30 cellular contexts compared by ENCODE assay signal in genomic region chr5:87254035-87254434, GRCh38.
"Had no signal": no experiment of that assay in that cellular context is flagged by ENCODE, and none has a peak within 500 bp of the region (broad histone marks: within the 10 kb centered on the region; RNA-seq: fewer than 3 reads in every experiment).

No MANE protein-coding gene starts in this region.

- H3K36me3 Mint-ChIP-seq: activated naive CD8-positive, alpha-beta T cell; natural killer cell treated with Interleukin-12 subunit alpha and Interleukin-12 subunit beta and Interleukin-15 and Interleukin-18, amount 100 ng/mL, for 72 hours; stimulated activated memory B cell treated with anti-CD40 and anti-IgM and Interleukin-4, amounts not matched to agents 10 μg/mL and 1 μg/mL and 100 μg/mL, for 72 hours had no signal

- DNase-seq: activated CD4-positive, alpha-beta T cell treated with anti-CD3 and anti-CD28 coated beads for 36 hours; activated CD4-positive, CD25-positive, alpha-beta regulatory T cell; activated effector memory CD4-positive, alpha-beta T cell treated with Interleukin-2 at 50 U/mL for 16 hours; activated naive CD4-positive, alpha-beta T cell treated with Interleukin-2 at 50 U/mL for 16 hours; activated T-cell treated with anti-CD3 and anti-CD28 coated beads for 4 hours; activated T-cell treated with anti-CD3 and anti-CD28 coated beads, Interleukin-2, amount 50 U/mL, for 72 hours; anterior cingulate cortex; effector CD8-positive, alpha-beta T cell; islet precursor cell; left ventricle myocardium inferior; mucosa of descending colon; ovary; retina; sigmoid colon; small intestine; stimulated activated CD4-positive, alpha-beta T cell treated with anti-CD3 and anti-CD28 coated beads, Interleukin-1b, Interleukin-23, amount 100 ng/mL, for 48 hours; stimulated activated CD4-positive, alpha-beta T cell treated with anti-CD3 and anti-CD28 coated beads, Interleukin-4, amount 100 ng/mL, for 4 hours; stimulated activated CD8-positive, alpha-beta memory T cell treated with anti-CD3 and anti-CD28 coated beads, Interleukin-4, amount 100 ng/mL, for 48 hours; tibial artery had no signal

- H3K27me3 ChIP-seq: gastroesophageal sphincter, hepatocyte, ovary, sigmoid colon, suprapubic skin, tibial artery had no signal

- ATAC-seq: activated CD4-positive, alpha-beta T cell treated with anti-CD3 and anti-CD28 coated beads for 36 hours; activated T-cell treated with anti-CD3 and anti-CD28 coated beads, Interleukin-2, amount 50 U/mL, for 72 hours; gastroesophageal sphincter; mucosa of descending colon; natural killer cell treated with Interleukin-12 subunit alpha and Interleukin-12 subunit beta and Interleukin-15 and Interleukin-18, amount 100 ng/mL, for 72 hours; stimulated activated memory B cell treated with anti-CD40 and anti-IgM and Interleukin-4, amounts not matched to agents 10 μg/mL and 1 μg/mL and 100 μg/mL, for 72 hours had no signal

- H3K4me1 ChIP-seq: gastroesophageal sphincter, prostate gland, sigmoid colon, suprapubic skin, tibial artery had no signal

- H3K9me3 ChIP-seq: gastroesophageal sphincter, left ventricle myocardium inferior, mucosa of descending colon, ovary, prostate gland, sigmoid colon, suprapubic skin, tibial artery had no signal

- H3K4me3 Mint-ChIP-seq: activated CD4-positive, alpha-beta T cell treated with anti-CD3 and anti-CD28 coated beads for 36 hours; activated naive CD8-positive, alpha-beta T cell; activated T-cell treated with anti-CD3 and anti-CD28 coated beads, Interleukin-2, amount 50 U/mL, for 72 hours; natural killer cell treated with Interleukin-12 subunit alpha and Interleukin-12 subunit beta and Interleukin-15 and Interleukin-18, amount 100 ng/mL, for 72 hours; stimulated activated memory B cell treated with anti-CD40 and anti-IgM and Interleukin-4, amounts not matched to agents 10 μg/mL and 1 μg/mL and 100 μg/mL, for 72 hours had no signal

- H2AFZ ChIP-seq: hepatocyte had no signal

- FAIRE-seq: colon, endometrium, small intestine had no signal

- H3K36me3 ChIP-seq: gastroesophageal sphincter, left ventricle myocardium inferior, ovary, prostate gland, sigmoid colon, suprapubic skin, tibial artery had no signal

- H3K79me2 ChIP-seq: hepatocyte had no signal

- H3K27ac Mint-ChIP-seq: activated CD4-positive, alpha-beta T cell treated with anti-CD3 and anti-CD28 coated beads for 36 hours; activated naive CD8-positive, alpha-beta T cell; activated T-cell treated with anti-CD3 and anti-CD28 coated beads, Interleukin-2, amount 50 U/mL, for 72 hours; natural killer cell treated with Interleukin-12 subunit alpha and Interleukin-12 subunit beta and Interleukin-15 and Interleukin-18, amount 100 ng/mL, for 72 hours; stimulated activated memory B cell treated with anti-CD40 and anti-IgM and Interleukin-4, amounts not matched to agents 10 μg/mL and 1 μg/mL and 100 μg/mL, for 72 hours had no signal

- H3K4me2 ChIP-seq: hepatocyte had no signal

- H3K9me3 Mint-ChIP-seq: activated T-cell treated with anti-CD3 and anti-CD28 coated beads, Interleukin-2, amount 50 U/mL, for 72 hours; natural killer cell treated with Interleukin-12 subunit alpha and Interleukin-12 subunit beta and Interleukin-15 and Interleukin-18, amount 100 ng/mL, for 72 hours; stimulated activated memory B cell treated with anti-CD40 and anti-IgM and Interleukin-4, amounts not matched to agents 10 μg/mL and 1 μg/mL and 100 μg/mL, for 72 hours had no signal

- H3K27ac ChIP-seq: epithelial cell of prostate, gastroesophageal sphincter, hepatocyte, left ventricle myocardium inferior, ovary, prostate gland, sigmoid colon, suprapubic skin, tibial artery had no signal

- H3K4me3 ChIP-seq: gastroesophageal sphincter, hepatocyte, left ventricle myocardium inferior, lung, mucosa of descending colon, ovary, prostate gland, sigmoid colon, suprapubic skin, tibial artery had no signal

- H3K4me1 Mint-ChIP-seq: activated CD4-positive, alpha-beta T cell treated with anti-CD3 and anti-CD28 coated beads for 36 hours; stimulated activated memory B cell treated with anti-CD40 and anti-IgM and Interleukin-4, amounts not matched to agents 10 μg/mL and 1 μg/mL and 100 μg/mL, for 72 hours had no signal

- H3K27me3 Mint-ChIP-seq: activated CD4-positive, alpha-beta T cell treated with anti-CD3 and anti-CD28 coated beads for 36 hours; activated naive CD8-positive, alpha-beta T cell; natural killer cell treated with Interleukin-12 subunit alpha and Interleukin-12 subunit beta and Interleukin-15 and Interleukin-18, amount 100 ng/mL, for 72 hours; stimulated activated memory B cell treated with anti-CD40 and anti-IgM and Interleukin-4, amounts not matched to agents 10 μg/mL and 1 μg/mL and 100 μg/mL, for 72 hours had no signal
